1 cellular context compared by ENCODE assay signal in the genomic region with DNA sequence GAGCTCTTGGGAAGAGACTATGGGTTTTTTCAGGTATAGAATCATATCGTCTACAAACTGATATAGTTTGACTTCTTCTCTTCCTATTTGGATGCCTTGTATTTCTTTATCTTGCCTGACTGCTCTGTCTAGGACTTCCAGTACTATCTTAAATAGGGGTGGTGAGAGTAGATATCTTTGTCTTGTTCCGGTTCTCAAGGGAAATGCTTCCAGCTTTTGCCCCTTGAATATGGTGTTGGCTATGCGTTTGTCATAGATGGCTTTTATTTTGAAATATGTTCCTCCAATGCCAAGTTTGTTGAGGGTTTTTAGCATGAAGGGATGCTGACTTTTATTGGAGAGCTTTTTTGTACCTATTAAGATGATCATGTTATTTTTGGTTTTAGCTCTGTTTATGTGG.
TF ChIP-seq lines count a peak whose summit lies in the region.

No MANE protein-coding gene starts in this region.

TF ChIP-seq in K562, 482 proteins besides CTCF, POLR2A, EP300 and RAD21 (continued from another document and continues in another):
- TF ChIP-seq, protein P1, sequence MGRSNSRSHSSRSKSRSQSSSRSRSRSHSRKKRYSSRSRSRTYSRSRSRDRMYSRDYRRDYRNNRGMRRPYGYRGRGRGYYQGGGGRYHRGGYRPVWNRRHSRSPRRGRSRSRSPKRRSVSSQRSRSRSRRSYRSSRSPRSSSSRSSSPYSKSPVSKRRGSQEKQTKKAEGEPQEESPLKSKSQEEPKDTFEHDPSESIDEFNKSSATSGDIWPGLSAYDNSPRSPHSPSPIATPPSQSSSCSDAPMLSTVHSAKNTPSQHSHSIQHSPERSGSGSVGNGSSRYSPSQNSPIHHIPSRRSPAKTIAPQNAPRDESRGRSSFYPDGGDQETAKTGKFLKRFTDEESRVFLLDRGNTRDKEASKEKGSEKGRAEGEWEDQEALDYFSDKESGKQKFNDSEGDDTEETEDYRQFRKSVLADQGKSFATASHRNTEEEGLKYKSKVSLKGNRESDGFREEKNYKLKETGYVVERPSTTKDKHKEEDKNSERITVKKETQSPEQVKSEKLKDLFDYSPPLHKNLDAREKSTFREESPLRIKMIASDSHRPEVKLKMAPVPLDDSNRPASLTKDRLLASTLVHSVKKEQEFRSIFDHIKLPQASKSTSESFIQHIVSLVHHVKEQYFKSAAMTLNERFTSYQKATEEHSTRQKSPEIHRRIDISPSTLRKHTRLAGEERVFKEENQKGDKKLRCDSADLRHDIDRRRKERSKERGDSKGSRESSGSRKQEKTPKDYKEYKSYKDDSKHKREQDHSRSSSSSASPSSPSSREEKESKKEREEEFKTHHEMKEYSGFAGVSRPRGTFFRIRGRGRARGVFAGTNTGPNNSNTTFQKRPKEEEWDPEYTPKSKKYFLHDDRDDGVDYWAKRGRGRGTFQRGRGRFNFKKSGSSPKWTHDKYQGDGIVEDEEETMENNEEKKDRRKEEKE (IDR thresholded peaks at IDR 0.05; ENCODE audit: borderline replicate concordance in 1 of 2, control insufficient read depth in 1 of 2, low read depth in 2 of 2, low read length in 1 of 2) = no peak
- TF ChIP-seq DPF2 (IDR thresholded peaks at IDR 0.05) = peak; percentile 59
- TF ChIP-seq ZEB2 (IDR thresholded peaks at IDR 0.05) = no peak
- TF ChIP-seq CBX8 (IDR thresholded peaks at IDR 0.05; ENCODE audit: borderline replicate concordance, extremely low read depth, low read depth, low read length, poor library complexity, severe bottlenecking) = no peak
- TF ChIP-seq SMAD4 (CRISPR knock-in tag; conservative IDR thresholded peaks at IDR 0.05) = peak; percentile 52; the same call in 1 of the 2 replicates
- no peak for TF ChIP-seq ZNF263 (CRISPR knock-in tag; IDR thresholded peaks at IDR 0.05; ENCODE audit: borderline replicate concordance)
- TF ChIP-seq, protein P2, sequence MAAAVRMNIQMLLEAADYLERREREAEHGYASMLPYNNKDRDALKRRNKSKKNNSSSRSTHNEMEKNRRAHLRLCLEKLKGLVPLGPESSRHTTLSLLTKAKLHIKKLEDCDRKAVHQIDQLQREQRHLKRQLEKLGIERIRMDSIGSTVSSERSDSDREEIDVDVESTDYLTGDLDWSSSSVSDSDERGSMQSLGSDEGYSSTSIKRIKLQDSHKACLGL (CRISPR knock-in tag; IDR thresholded peaks at IDR 0.05; ENCODE audit: borderline replicate concordance, poor library complexity, severe bottlenecking) = no peak
- no peak for TF ChIP-seq SMAD1 (IDR thresholded peaks at IDR 0.05; ENCODE audit: low read depth, low read length, partially characterized antibody)
- no peak for TF ChIP-seq PURB (CRISPR knock-in tag; IDR thresholded peaks at IDR 0.05; ENCODE audit: low read depth)
- no peak for TF ChIP-seq ZNF311 (CRISPR knock-in tag; IDR thresholded peaks at IDR 0.05)
- 0 out of 2 replicates have a peak, but pooled peaks have one; percentile 11 for TF ChIP-seq JUND (IDR thresholded peaks at IDR 0.05; ENCODE audit: borderline replicate concordance, low read depth, low read length)
- TF ChIP-seq JUND (tag; IDR thresholded peaks at IDR 0.05; ENCODE audit: borderline replicate concordance, low read depth, low read length) = no peak
- no peak for TF ChIP-seq PCBP1 (IDR thresholded peaks at IDR 0.05; ENCODE audit: low read depth, low read length, poor library complexity, severe bottlenecking)
- TF ChIP-seq, protein P3, sequence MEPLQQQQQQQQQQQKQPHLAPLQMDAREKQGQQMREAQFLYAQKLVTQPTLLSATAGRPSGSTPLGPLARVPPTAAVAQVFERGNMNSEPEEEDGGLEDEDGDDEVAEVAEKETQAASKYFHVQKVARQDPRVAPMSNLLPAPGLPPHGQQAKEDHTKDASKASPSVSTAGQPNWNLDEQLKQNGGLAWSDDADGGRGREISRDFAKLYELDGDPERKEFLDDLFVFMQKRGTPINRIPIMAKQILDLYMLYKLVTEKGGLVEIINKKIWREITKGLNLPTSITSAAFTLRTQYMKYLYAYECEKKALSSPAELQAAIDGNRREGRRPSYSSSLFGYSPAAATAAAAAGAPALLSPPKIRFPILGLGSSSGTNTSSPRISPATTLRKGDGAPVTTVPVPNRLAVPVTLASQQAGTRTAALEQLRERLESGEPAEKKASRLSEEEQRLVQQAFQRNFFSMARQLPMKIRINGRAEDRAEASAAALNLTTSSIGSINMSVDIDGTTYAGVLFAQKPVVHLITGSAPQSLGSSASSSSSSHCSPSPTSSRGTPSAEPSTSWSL (CRISPR knock-in tag; IDR thresholded peaks at IDR 0.05; ENCODE audit: borderline replicate concordance) = no peak
- TF ChIP-seq PCBP2 (IDR thresholded peaks at IDR 0.05; ENCODE audit: low read depth, low read length, poor library complexity, severe bottlenecking) = no peak
- no peak for TF ChIP-seq CEBPG (CRISPR knock-in tag; IDR thresholded peaks at IDR 0.05)
- no peak for TF ChIP-seq CEBPG (tag; conservative IDR thresholded peaks at IDR 0.05 in 1 of 2, IDR thresholded peaks at IDR 0.05 in 1 of 2)
- TF ChIP-seq ZNF316 (IDR thresholded peaks at IDR 0.05) = no peak
- peak; percentile 71 for TF ChIP-seq CBFA2T3 (IDR thresholded peaks at IDR 0.05)
- no peak for TF ChIP-seq MCM3 (IDR thresholded peaks at IDR 0.05)
- TF ChIP-seq, protein P4, sequence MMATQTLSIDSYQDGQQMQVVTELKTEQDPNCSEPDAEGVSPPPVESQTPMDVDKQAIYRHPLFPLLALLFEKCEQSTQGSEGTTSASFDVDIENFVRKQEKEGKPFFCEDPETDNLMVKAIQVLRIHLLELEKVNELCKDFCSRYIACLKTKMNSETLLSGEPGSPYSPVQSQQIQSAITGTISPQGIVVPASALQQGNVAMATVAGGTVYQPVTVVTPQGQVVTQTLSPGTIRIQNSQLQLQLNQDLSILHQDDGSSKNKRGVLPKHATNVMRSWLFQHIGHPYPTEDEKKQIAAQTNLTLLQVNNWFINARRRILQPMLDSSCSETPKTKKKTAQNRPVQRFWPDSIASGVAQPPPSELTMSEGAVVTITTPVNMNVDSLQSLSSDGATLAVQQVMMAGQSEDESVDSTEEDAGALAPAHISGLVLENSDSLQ (IDR thresholded peaks at IDR 0.05) = no peak
- TF ChIP-seq, protein P5, sequence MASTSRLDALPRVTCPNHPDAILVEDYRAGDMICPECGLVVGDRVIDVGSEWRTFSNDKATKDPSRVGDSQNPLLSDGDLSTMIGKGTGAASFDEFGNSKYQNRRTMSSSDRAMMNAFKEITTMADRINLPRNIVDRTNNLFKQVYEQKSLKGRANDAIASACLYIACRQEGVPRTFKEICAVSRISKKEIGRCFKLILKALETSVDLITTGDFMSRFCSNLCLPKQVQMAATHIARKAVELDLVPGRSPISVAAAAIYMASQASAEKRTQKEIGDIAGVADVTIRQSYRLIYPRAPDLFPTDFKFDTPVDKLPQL (IDR thresholded peaks at IDR 0.05; ENCODE audit: extremely low read depth, insufficient read length) = no peak
- no peak for TF ChIP-seq RFX7 (CRISPR knock-in tag; IDR thresholded peaks at IDR 0.05)
- no peak for TF ChIP-seq SMARCB1 (IDR thresholded peaks at IDR 0.05; ENCODE audit: insufficient read length, low read depth)
- TF ChIP-seq CREBBP (IDR thresholded peaks at IDR 0.05; ENCODE audit: low read depth, low read length) = no peak
- peak; percentile 32; the same call in 1 of the 2 replicates for TF ChIP-seq TEAD4 (IDR thresholded peaks at IDR 0.05; ENCODE audit: low read length)
- TF ChIP-seq TEAD4 (CRISPR knock-in tag; IDR thresholded peaks at IDR 0.05; ENCODE audit: borderline replicate concordance) = no peak
- TF ChIP-seq, protein P6, sequence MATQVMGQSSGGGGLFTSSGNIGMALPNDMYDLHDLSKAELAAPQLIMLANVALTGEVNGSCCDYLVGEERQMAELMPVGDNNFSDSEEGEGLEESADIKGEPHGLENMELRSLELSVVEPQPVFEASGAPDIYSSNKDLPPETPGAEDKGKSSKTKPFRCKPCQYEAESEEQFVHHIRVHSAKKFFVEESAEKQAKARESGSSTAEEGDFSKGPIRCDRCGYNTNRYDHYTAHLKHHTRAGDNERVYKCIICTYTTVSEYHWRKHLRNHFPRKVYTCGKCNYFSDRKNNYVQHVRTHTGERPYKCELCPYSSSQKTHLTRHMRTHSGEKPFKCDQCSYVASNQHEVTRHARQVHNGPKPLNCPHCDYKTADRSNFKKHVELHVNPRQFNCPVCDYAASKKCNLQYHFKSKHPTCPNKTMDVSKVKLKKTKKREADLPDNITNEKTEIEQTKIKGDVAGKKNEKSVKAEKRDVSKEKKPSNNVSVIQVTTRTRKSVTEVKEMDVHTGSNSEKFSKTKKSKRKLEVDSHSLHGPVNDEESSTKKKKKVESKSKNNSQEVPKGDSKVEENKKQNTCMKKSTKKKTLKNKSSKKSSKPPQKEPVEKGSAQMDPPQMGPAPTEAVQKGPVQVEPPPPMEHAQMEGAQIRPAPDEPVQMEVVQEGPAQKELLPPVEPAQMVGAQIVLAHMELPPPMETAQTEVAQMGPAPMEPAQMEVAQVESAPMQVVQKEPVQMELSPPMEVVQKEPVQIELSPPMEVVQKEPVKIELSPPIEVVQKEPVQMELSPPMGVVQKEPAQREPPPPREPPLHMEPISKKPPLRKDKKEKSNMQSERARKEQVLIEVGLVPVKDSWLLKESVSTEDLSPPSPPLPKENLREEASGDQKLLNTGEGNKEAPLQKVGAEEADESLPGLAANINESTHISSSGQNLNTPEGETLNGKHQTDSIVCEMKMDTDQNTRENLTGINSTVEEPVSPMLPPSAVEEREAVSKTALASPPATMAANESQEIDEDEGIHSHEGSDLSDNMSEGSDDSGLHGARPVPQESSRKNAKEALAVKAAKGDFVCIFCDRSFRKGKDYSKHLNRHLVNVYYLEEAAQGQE (CRISPR knock-in tag; IDR thresholded peaks at IDR 0.05; ENCODE audit: low read depth) = no peak
- TF ChIP-seq SMARCE1 (IDR thresholded peaks at IDR 0.05) = no peak
- TF ChIP-seq, protein P7, sequence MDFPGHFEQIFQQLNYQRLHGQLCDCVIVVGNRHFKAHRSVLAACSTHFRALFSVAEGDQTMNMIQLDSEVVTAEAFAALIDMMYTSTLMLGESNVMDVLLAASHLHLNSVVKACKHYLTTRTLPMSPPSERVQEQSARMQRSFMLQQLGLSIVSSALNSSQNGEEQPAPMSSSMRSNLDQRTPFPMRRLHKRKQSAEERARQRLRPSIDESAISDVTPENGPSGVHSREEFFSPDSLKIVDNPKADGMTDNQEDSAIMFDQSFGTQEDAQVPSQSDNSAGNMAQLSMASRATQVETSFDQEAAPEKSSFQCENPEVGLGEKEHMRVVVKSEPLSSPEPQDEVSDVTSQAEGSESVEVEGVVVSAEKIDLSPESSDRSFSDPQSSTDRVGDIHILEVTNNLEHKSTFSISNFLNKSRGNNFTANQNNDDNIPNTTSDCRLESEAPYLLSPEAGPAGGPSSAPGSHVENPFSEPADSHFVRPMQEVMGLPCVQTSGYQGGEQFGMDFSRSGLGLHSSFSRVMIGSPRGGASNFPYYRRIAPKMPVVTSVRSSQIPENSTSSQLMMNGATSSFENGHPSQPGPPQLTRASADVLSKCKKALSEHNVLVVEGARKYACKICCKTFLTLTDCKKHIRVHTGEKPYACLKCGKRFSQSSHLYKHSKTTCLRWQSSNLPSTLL (IDR thresholded peaks at IDR 0.05) = no peak
- TF ChIP-seq, protein P8, sequence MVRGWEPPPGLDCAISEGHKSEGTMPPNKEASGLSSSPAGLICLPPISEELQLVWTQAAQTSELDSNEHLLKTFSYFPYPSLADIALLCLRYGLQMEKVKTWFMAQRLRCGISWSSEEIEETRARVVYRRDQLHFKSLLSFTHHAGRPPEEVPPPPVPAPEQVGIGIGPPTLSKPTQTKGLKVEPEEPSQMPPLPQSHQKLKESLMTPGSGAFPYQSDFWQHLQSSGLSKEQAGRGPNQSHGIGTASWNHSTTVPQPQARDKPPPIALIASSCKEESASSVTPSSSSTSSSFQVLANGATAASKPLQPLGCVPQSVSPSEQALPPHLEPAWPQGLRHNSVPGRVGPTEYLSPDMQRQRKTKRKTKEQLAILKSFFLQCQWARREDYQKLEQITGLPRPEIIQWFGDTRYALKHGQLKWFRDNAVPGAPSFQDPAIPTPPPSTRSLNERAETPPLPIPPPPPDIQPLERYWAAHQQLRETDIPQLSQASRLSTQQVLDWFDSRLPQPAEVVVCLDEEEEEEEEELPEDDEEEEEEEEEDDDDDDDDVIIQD (CRISPR knock-in tag; IDR thresholded peaks at IDR 0.05) = no peak
- TF ChIP-seq DMBX1 (CRISPR knock-in tag; IDR thresholded peaks at IDR 0.05; ENCODE audit: borderline replicate concordance) = no peak
- TF ChIP-seq, protein P9, sequence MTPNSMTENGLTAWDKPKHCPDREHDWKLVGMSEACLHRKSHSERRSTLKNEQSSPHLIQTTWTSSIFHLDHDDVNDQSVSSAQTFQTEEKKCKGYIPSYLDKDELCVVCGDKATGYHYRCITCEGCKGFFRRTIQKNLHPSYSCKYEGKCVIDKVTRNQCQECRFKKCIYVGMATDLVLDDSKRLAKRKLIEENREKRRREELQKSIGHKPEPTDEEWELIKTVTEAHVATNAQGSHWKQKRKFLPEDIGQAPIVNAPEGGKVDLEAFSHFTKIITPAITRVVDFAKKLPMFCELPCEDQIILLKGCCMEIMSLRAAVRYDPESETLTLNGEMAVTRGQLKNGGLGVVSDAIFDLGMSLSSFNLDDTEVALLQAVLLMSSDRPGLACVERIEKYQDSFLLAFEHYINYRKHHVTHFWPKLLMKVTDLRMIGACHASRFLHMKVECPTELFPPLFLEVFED (CRISPR knock-in tag; conservative IDR thresholded peaks at IDR 0.05) = no peak
- TF ChIP-seq CBFA2T2 (conservative IDR thresholded peaks at IDR 0.05) = peak; percentile 40
- TF ChIP-seq TBL1XR1 (IDR thresholded peaks at IDR 0.05; ENCODE audit: low read length in 2 of 2) = peak in 1 of 2 experiments; percentile 66; a peak in 1 of 4 replicates
- no peak for TF ChIP-seq FOXJ3 (CRISPR knock-in tag; IDR thresholded peaks at IDR 0.05)
- no peak for TF ChIP-seq GTF2F1 (IDR thresholded peaks at IDR 0.05; ENCODE audit: low read depth, low read length)
- 0 out of 2 replicates have a peak, but pooled peaks have one; percentile 29 for TF ChIP-seq SMARCA4 (IDR thresholded peaks at IDR 0.05)
- no peak for TF ChIP-seq FOXK1 (CRISPR knock-in tag; IDR thresholded peaks at IDR 0.05; ENCODE audit: borderline replicate concordance)
- TF ChIP-seq MYNN (IDR thresholded peaks at IDR 0.05) = peak; percentile 100
- TF ChIP-seq MYNN (CRISPR knock-in tag; IDR thresholded peaks at IDR 0.05) = peak; percentile 96
- TF ChIP-seq NCOR1 (IDR thresholded peaks at IDR 0.05) = peak; percentile 67
- no peak for TF ChIP-seq HNRNPK (IDR thresholded peaks at IDR 0.05; ENCODE audit: low read depth, low read length, poor library complexity, severe bottlenecking)
- TF ChIP-seq PHF8 (IDR thresholded peaks at IDR 0.05; ENCODE audit: borderline replicate concordance, low read length) = no peak
- TF ChIP-seq BMI1 (IDR thresholded peaks at IDR 0.05; ENCODE audit: low read length) = no peak
- no peak for TF ChIP-seq ELF2 (CRISPR knock-in tag; IDR thresholded peaks at IDR 0.05)
- TF ChIP-seq FOXA3 (CRISPR knock-in tag; conservative IDR thresholded peaks at IDR 0.05 in 1 of 2, IDR thresholded peaks at IDR 0.05 in 1 of 2) = no peak
